Comparison of ENCODE assay signal across 22 cellular contexts in the genomic region with DNA sequence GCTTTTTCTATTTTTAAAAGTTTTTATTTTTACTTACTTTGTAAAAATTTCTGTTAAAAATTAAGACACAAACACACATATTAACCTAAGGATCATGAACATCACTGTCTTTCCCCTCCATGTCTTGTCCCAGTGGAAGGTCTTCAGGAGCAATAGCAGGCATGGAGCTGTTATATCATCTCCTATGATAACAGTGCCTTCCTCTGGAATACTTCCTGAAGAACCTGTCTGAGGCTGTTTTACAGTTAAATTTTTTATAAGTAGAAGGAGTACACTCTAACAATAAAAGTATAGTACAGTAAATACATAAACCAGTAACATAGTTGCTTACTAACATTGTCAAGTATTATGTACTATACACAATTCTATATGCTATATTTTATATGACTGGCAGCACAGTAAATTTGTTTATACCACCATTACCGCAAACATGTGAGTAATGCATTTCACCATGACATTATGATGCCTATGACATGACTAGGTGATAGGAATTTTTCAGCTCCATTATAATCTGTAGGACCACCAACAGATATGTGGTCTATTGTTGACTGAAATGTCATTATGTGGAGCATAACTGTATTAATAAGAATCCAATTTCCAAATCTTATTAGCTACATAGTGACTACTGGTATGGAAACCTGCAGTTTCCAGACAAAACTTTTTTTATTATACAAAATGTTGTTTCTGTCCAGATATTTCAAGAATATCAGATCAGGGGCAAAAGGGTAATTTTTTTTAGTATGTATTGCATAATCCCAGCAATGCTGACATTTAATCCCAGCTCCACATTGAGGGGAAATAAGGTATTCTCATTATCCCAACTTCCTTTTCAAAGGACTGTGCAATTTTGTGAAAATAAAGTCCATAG.
DNase-seq lines count a peak whose midpoint lies in the region; ATAC-seq, FAIRE-seq and TF ChIP-seq lines count a peak whose summit lies in the region.
"Had no signal": no experiment of that assay in that cellular context is flagged by ENCODE, and none has a peak within 500 bp of the region (broad histone marks: within the 10 kb centered on the region; RNA-seq: fewer than 3 reads in every experiment).

No MANE protein-coding gene starts in this region.

- no peak overlapping the region for H3T11ph ChIP-seq in H9 (ENCODE audit: low read length)

- CTCF ChIA-PET in HepG2 (lab: Yijun Ruan, JAX; ENCODE audit: low intra/inter-chr PET ratio, low total read pairs) = no interaction called here

- no peaks in the 10 kb centered on the region for H3K23me2 ChIP-seq in H9 (ENCODE audit: insufficient read length, low read depth, low read length, poor library complexity, severe bottlenecking)

- H3K23ac ChIP-seq in H9 (ENCODE audit: insufficient read length, low read depth, low read length) = no peak overlapping the region

- H3K27me3 Mint-ChIP-seq in T-helper 17 cell = peaks cover 7% of the 10 kb centered on the region
- H3K27me3 Mint-ChIP-seq in H9 (ENCODE audit: low read depth) = no peaks in the 10 kb centered on the region
- H3K27me3 Mint-ChIP-seq: activated CD8-positive, alpha-beta memory T cell treated with anti-CD3 and anti-CD28 coated beads, Interleukin-2, amount 10 ng/mL, durations not matched to agents 7 days and 5 days; activated naive CD4-positive, alpha-beta T cell treated with anti-CD3 and anti-CD28 coated beads, Interleukin-2, amount 10 ng/mL, durations not matched to agents 7 days and 5 days had no signal

- no peak for ATAC-seq in HepG2
- no peak for ATAC-seq in right lobe of liver
- ATAC-seq in RWPE2 (ENCODE audit: low read depth) = peak; percentile 18; the same call in 1 of the 3 replicates
- ATAC-seq in T-helper 17 cell = no peak
- no peak for ATAC-seq in GM21786 (IDR thresholded peaks at IDR 0.05; ENCODE audit: unreplicated experiment)
- ATAC-seq: activated CD8-positive, alpha-beta memory T cell treated with anti-CD3 and anti-CD28 coated beads, Interleukin-2, amount 10 ng/mL, durations not matched to agents 7 days and 5 days; activated T-cell treated with anti-CD3 and anti-CD28 coated beads, Interleukin-2, amount 50 U/mL, for 72 hours; stimulated activated effector memory CD8-positive, alpha-beta T cell treated with anti-CD3 and anti-CD28 coated beads, Interleukin-12 subunit alpha, Interleukin-12 subunit beta, amount 100 ng/mL, for 72 hours had no signal

- H2BK15ac ChIP-seq in H9 (ENCODE audit: low read depth, low read length) = no peak overlapping the region

- H3K18ac ChIP-seq in H9 (ENCODE audit: insufficient read length, low read depth, low read length) = no peak overlapping the region

- no peaks in the 10 kb centered on the region for H3K79me2 ChIP-seq in HepG2 (ENCODE audit: insufficient read depth, low read length)
- no peaks in the 10 kb centered on the region for H3K79me2 ChIP-seq in H9 (ENCODE audit: insufficient read depth, low read length)

- H3K4me2 ChIP-seq in HepG2 (ENCODE audit: low read depth, low read length) (no peak overlapping the region), H9 (ENCODE audit: insufficient read depth, insufficient read length, low read length) (no peak overlapping the region)
- H3K4me2 ChIP-seq: BLaER1 had no signal

- no peak overlapping the region for H2AK5ac ChIP-seq in H9 (ENCODE audit: insufficient read length, low read length)

- no peak for TF ChIP-seq EP300 in HepG2 (IDR thresholded peaks at IDR 0.05; ENCODE audit: low read depth in 2 of 2, low read length in 2 of 2)
- no peak for TF ChIP-seq EP300 in HepG2 (CRISPR knock-in tag; IDR thresholded peaks at IDR 0.05; ENCODE audit: borderline replicate concordance)
- no peak for TF ChIP-seq EP300 in sigmoid colon (IDR thresholded peaks at IDR 0.05)

- no peaks in the 10 kb centered on the region for H3K4me1 ChIP-seq in HepG2 (ENCODE audit: insufficient read depth, low read length)
- H3K4me1 ChIP-seq in right lobe of liver = no peaks in the 10 kb centered on the region
- peaks cover 41% of the 10 kb centered on the region for H3K4me1 ChIP-seq in RWPE2 (ENCODE audit: insufficient read depth, poor library complexity, severe bottlenecking)
- H3K4me1 ChIP-seq in H9 (ENCODE audit: insufficient read depth, low read length) = no peaks in the 10 kb centered on the region
- peaks cover 0 to 14% (median 5%) of the 10 kb centered on the region in 4 donors for H3K4me1 ChIP-seq in sigmoid colon

- no peak overlapping the region for H3K56ac ChIP-seq in H9 (ENCODE audit: insufficient read length, low read depth, low read length)

- H3K27ac Mint-ChIP-seq in T-helper 17 cell (no peak overlapping the region), H9 (no peak overlapping the region)
- H3K27ac Mint-ChIP-seq: activated CD8-positive, alpha-beta memory T cell treated with anti-CD3 and anti-CD28 coated beads, Interleukin-2, amount 10 ng/mL, durations not matched to agents 7 days and 5 days; activated naive CD4-positive, alpha-beta T cell treated with anti-CD3 and anti-CD28 coated beads, Interleukin-2, amount 10 ng/mL, durations not matched to agents 7 days and 5 days; activated T-cell treated with anti-CD3 and anti-CD28 coated beads, Interleukin-2, amount 50 U/mL, for 72 hours; stimulated activated effector memory CD8-positive, alpha-beta T cell treated with anti-CD3 and anti-CD28 coated beads, Interleukin-12 subunit alpha, Interleukin-12 subunit beta, amount 100 ng/mL, for 72 hours had no signal

- H4K20me1 ChIP-seq in HepG2 (ENCODE audit: insufficient read depth, low read length) (no peaks in the 10 kb centered on the region), H9 (ENCODE audit: control insufficient read depth, insufficient read depth, insufficient read length) (no peaks in the 10 kb centered on the region)
- H4K20me1 ChIP-seq: BLaER1 had no signal

- H3K27ac ChIP-seq in HepG2 (ENCODE audit: extremely low read length, insufficient read depth, low read length) (no peak overlapping the region), right lobe of liver (no peak overlapping the region), RWPE2 (ENCODE audit: poor library complexity, severe bottlenecking) (peak overlapping the region; percentile 94), H9 (ENCODE audit: insufficient read length, low read depth, low read length) (no peak overlapping the region), sigmoid colon (no peak overlapping the region)
- H3K27ac ChIP-seq: BLaER1, HL-60, spleen had no signal

- BruUV-seq in HepG2 (replicated peaks; lab: Mats Ljungman, UMichigan) = no TSS peak

- no peak overlapping the region for H2BK12ac ChIP-seq in H9 (ENCODE audit: insufficient read length, low read depth, low read length)

- H3K4me3 Mint-ChIP-seq in T-helper 17 cell (no peak overlapping the region), H9 (no peak overlapping the region)
- H3K4me3 Mint-ChIP-seq: activated CD8-positive, alpha-beta memory T cell treated with anti-CD3 and anti-CD28 coated beads, Interleukin-2, amount 10 ng/mL, durations not matched to agents 7 days and 5 days; activated naive CD4-positive, alpha-beta T cell treated with anti-CD3 and anti-CD28 coated beads, Interleukin-2, amount 10 ng/mL, durations not matched to agents 7 days and 5 days; activated T-cell treated with anti-CD3 and anti-CD28 coated beads, Interleukin-2, amount 50 U/mL, for 72 hours; stimulated activated effector memory CD8-positive, alpha-beta T cell treated with anti-CD3 and anti-CD28 coated beads, Interleukin-12 subunit alpha, Interleukin-12 subunit beta, amount 100 ng/mL, for 72 hours had no signal

- no peak for TF ChIP-seq CTCF in HepG2 (CRISPR knock-in tag; IDR thresholded peaks at IDR 0.05)
- no peak for TF ChIP-seq CTCF in right lobe of liver (IDR thresholded peaks at IDR 0.05)
- no peak for TF ChIP-seq CTCF in RWPE2 (IDR thresholded peaks at IDR 0.05; ENCODE audit: poor library complexity, severe bottlenecking)
- no peak for TF ChIP-seq CTCF in H9 (conservative IDR thresholded peaks at IDR 0.05)
- no peak for TF ChIP-seq CTCF in sigmoid colon (IDR thresholded peaks at IDR 0.05)

- no peak overlapping the region for H2BK20ac ChIP-seq in H9 (ENCODE audit: low read depth, low read length, poor library complexity, severe bottlenecking)

- no peaks in the 10 kb centered on the region for H3K9me3 ChIP-seq in HepG2 (ENCODE audit: low read length)
- H3K9me3 ChIP-seq in right lobe of liver = no peaks in the 10 kb centered on the region
- H3K9me3 ChIP-seq in RWPE2 (ENCODE audit: severe bottlenecking) = no peaks in the 10 kb centered on the region
- no peaks in the 10 kb centered on the region for H3K9me3 ChIP-seq in T-helper 17 cell (ENCODE audit: control insufficient read depth, low read length, poor library complexity, severe bottlenecking)
- no peaks in the 10 kb centered on the region for H3K9me3 ChIP-seq in H9 (ENCODE audit: control insufficient read depth, low read depth, low read length)
- no peaks in the 10 kb centered on the region for H3K9me3 ChIP-seq in sigmoid colon
- H3K9me3 ChIP-seq: BLaER1 had no signal

- no peaks in the 10 kb centered on the region; a peak in 1 of 5 replicates for H3K27me3 ChIP-seq in HepG2 (ENCODE audit: control insufficient read depth in 1 of 2, insufficient read depth in 2 of 2, low read length in 2 of 2)
- H3K27me3 ChIP-seq in right lobe of liver = no peaks in the 10 kb centered on the region
- H3K27me3 ChIP-seq in RWPE2 (ENCODE audit: insufficient read depth, poor library complexity, severe bottlenecking) = no peaks in the 10 kb centered on the region
- no peaks in the 10 kb centered on the region for H3K27me3 ChIP-seq in H9 (ENCODE audit: insufficient read depth, low read length)
- no peaks in the 10 kb centered on the region for H3K27me3 ChIP-seq in sigmoid colon
- H3K27me3 ChIP-seq: BLaER1, spleen had no signal

- FAIRE-seq in HepG2 (lab: Jason Lieb, UNC) = no peak

- no peaks in the 10 kb centered on the region for H3K79me1 ChIP-seq in H9 (ENCODE audit: insufficient read depth, low read depth, low read length, poor library complexity, severe bottlenecking)

- TF ChIP-seq RAD21 in HepG2 (CRISPR knock-in tag; IDR thresholded peaks at IDR 0.05) = no peak

- H3K14ac ChIP-seq in H9 (ENCODE audit: insufficient read depth, low read length) = no peak overlapping the region

- in situ Hi-C loops in HepG2 (cut with HindIII; ENCODE audit: extremely low pct_ligation_motif_present, low pct_unique_long_range_greater_than_20kb) = loop anchor here (5.0 to 10.0 kb wide), 3 partner anchors 765 to 1625 kb away; no protein-coding TSS in a partner anchor

- H3K36me3 ChIP-seq in HepG2 (replicated peaks in 1 of 2; ENCODE audit: control insufficient read depth in 1 of 2, insufficient read depth in 2 of 2, low read length in 2 of 2) (no peaks in the 10 kb centered on the region), right lobe of liver (no peaks in the 10 kb centered on the region), RWPE2 (ENCODE audit: low read depth) (no peaks in the 10 kb centered on the region), sigmoid colon (no peaks in the 10 kb centered on the region)
- H3K36me3 ChIP-seq: BLaER1, spleen had no signal

- no peak for DNase-seq in HepG2 (ENCODE audit: low spot score)
- DNase-seq in right lobe of liver = no peak
- no peak for DNase-seq in RWPE2 (ENCODE audit: low spot score)
- peak; percentile 41 for DNase-seq in glomerular visceral epithelial cell (ENCODE audit: extremely low spot score)
- DNase-seq in T-helper 17 cell = no peak
- no peak for DNase-seq in H9
- DNase-seq in sigmoid colon = no peak
- DNase-seq: activated CD4-positive, alpha-beta T cell treated with anti-CD3 and anti-CD28 coated beads, Interleukin-2, amount 50 U/mL, for 1 hour; activated CD8-positive, alpha-beta memory T cell treated with anti-CD3 and anti-CD28 coated beads, Interleukin-2, amount 10 ng/mL, durations not matched to agents 7 days and 5 days; activated naive CD4-positive, alpha-beta T cell treated with anti-CD3 and anti-CD28 coated beads, Interleukin-2, amount 10 ng/mL, durations not matched to agents 7 days and 5 days; activated T-cell treated with anti-CD3 and anti-CD28 coated beads, Interleukin-2, amount 50 U/mL, for 72 hours; caudate nucleus; glutamatergic neuron; NCI-H146; NCI-H524; spleen; stimulated activated CD4-positive, alpha-beta T cell treated with anti-CD3 and anti-CD28 coated beads, Interleukin-2, amount 100 ng/mL, for 48 hours; substantia nigra had no signal

- TF ChIP-seq POLR2A in HepG2 (IDR thresholded peaks at IDR 0.05; ENCODE audit: insufficient read depth in 1 of 2, low read depth in 2 of 2, low read length in 2 of 2) (no peak), right lobe of liver (IDR thresholded peaks at IDR 0.05) (no peak), sigmoid colon (IDR thresholded peaks at IDR 0.05) (no peak)

- no peaks in the 10 kb centered on the region for H3K9me3 Mint-ChIP-seq in H9
- H3K9me3 Mint-ChIP-seq: activated T-cell treated with anti-CD3 and anti-CD28 coated beads, Interleukin-2, amount 50 U/mL, for 72 hours; stimulated activated effector memory CD8-positive, alpha-beta T cell treated with anti-CD3 and anti-CD28 coated beads, Interleukin-12 subunit alpha, Interleukin-12 subunit beta, amount 100 ng/mL, for 72 hours had no signal

- H4K5ac ChIP-seq in H9 (ENCODE audit: insufficient read length, low read depth, low read length) = no peak overlapping the region

- H2BK5ac ChIP-seq in H9 (ENCODE audit: insufficient read length, low read length) = no peak overlapping the region

- intact Hi-C loops in HepG2 (cut with micrococcal nuclease; ENCODE audit: unreplicated experiment) = loop anchor here (5.0 kb wide), 2 partner anchors 447 to 757 kb away; no protein-coding TSS in a partner anchor
- intact Hi-C loops in right lobe of liver (cut with DNase I) = no loop called here
- intact Hi-C loops in sigmoid colon (cut with DNase I) = no loop called here

- no peak overlapping the region for H2BK120ac ChIP-seq in H9 (ENCODE audit: low read depth, low read length, poor library complexity, severe bottlenecking)

- H3K9ac ChIP-seq in HepG2 (ENCODE audit: insufficient read depth, low read depth, low read length) = no peak overlapping the region
- H3K9ac ChIP-seq in H9 (ENCODE audit: extremely low read depth, insufficient read length, low read length) = no peak overlapping the region
- H3K9ac ChIP-seq: BLaER1 had no signal

- H3K36me3 Mint-ChIP-seq in T-helper 17 cell (ENCODE audit: low read depth) (no peaks in the 10 kb centered on the region), H9 (ENCODE audit: insufficient read depth in 1 of 3, low read depth in 3 of 3) (no peaks in the 10 kb centered on the region)
- H3K36me3 Mint-ChIP-seq: activated CD8-positive, alpha-beta memory T cell treated with anti-CD3 and anti-CD28 coated beads, Interleukin-2, amount 10 ng/mL, durations not matched to agents 7 days and 5 days; activated naive CD4-positive, alpha-beta T cell treated with anti-CD3 and anti-CD28 coated beads, Interleukin-2, amount 10 ng/mL, durations not matched to agents 7 days and 5 days; stimulated activated effector memory CD8-positive, alpha-beta T cell treated with anti-CD3 and anti-CD28 coated beads, Interleukin-12 subunit alpha, Interleukin-12 subunit beta, amount 100 ng/mL, for 72 hours had no signal

- H3K4ac ChIP-seq in H9 (ENCODE audit: low read depth, low read length) = no peak overlapping the region

- no peak overlapping the region for H2AFZ ChIP-seq in HepG2 (ENCODE audit: low read length)
- no peak overlapping the region for H2AFZ ChIP-seq in H9 (ENCODE audit: low read length)

- no peak overlapping the region for H3K4me3 ChIP-seq in HepG2 (replicated peaks in 1 of 3; ENCODE audit: insufficient read depth in 1 of 3, low read depth in 2 of 3, low read length in 3 of 3)
- H3K4me3 ChIP-seq in right lobe of liver = no peak overlapping the region
- H3K4me3 ChIP-seq in RWPE2 (ENCODE audit: severe bottlenecking) = no peak overlapping the region
- H3K4me3 ChIP-seq in sigmoid colon = no peak overlapping the region
- H3K4me3 ChIP-seq: BLaER1, spleen had no signal

- POLR2A ChIA-PET in HepG2 (lab: Yijun Ruan, JAX) = no interaction called here

- H3K4me1 Mint-ChIP-seq in T-helper 17 cell = no peaks in the 10 kb centered on the region
- H3K4me1 Mint-ChIP-seq in H9 = no peaks in the 10 kb centered on the region
- H3K4me1 Mint-ChIP-seq: stimulated activated effector memory CD8-positive, alpha-beta T cell treated with anti-CD3 and anti-CD28 coated beads, Interleukin-12 subunit alpha, Interleukin-12 subunit beta, amount 100 ng/mL, for 72 hours had no signal

- H4K91ac ChIP-seq in H9 (ENCODE audit: insufficient read length, low read depth, low read length) = no peak overlapping the region

- no peak overlapping the region for H4K8ac ChIP-seq in H9 (replicated peaks; ENCODE audit: insufficient read length, low read depth, low read length)

- WGBS in HepG2 (ENCODE audit: low lambda C conversion rate) = 0% methylated on average over 1 of the region's 1 CpG
- WGBS in right lobe of liver (ENCODE audit: insufficient coverage, low coverage, low lambda C conversion rate, missing lambda C conversion rate) = 0% methylated on average over 1 of the region's 1 CpG
- no CpG with 5 or more reads among the region's 1 CpG for WGBS in H9 (ENCODE audit: extremely low coverage, insufficient read length, low lambda C conversion rate)
- WGBS in sigmoid colon, 2 donors = 40 to 50% methylated on average over 1 of the region's 1 CpG
